Comparison of ENCODE assay signal across 19 cellular contexts in the genomic region with DNA sequence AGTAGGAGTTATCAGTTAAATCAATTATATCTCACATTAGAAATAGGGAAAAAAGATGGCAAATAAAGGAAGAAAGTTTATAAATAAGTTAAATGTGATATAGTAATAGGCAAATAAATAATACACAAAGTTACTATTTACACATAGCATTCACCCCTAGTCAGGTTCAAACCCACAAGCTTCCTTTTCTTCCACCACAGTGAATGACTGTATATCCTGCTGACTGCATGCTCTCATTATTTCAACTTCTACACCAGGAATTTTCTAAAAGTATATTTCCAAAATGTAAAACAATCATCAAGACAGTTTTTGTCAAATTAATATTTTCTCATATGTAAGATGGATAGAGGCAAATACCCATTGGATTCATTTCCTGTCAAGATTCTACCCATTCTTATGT.
DNase-seq lines count a peak whose midpoint lies in the region; ATAC-seq and TF ChIP-seq lines count a peak whose summit lies in the region.
"Had no signal": no experiment of that assay in that cellular context is flagged by ENCODE, and none has a peak within 500 bp of the region (broad histone marks: within the 10 kb centered on the region; RNA-seq: fewer than 3 reads in every experiment).

No MANE protein-coding gene starts in this region.

- H3K4me2 ChIP-seq in mammary epithelial cell (ENCODE audit: insufficient read depth, low read depth, low read length), result no peak overlapping the region

- H3K27me3 ChIP-seq in mammary epithelial cell (ENCODE audit: insufficient read depth, low read length) (no peaks in the 10 kb centered on the region), breast epithelium (no peaks in the 10 kb centered on the region), H7 (ENCODE audit: control insufficient read depth, insufficient read depth, low read length) (no peaks in the 10 kb centered on the region; the same call in 1 of the 2 replicates)
- H3K27me3 ChIP-seq: gastrocnemius medialis, left lung, right lobe of liver, tibial nerve had no signal

- peak; percentile 32 for DNase-seq in mammary epithelial cell
- DNase-seq in breast epithelium (ENCODE audit: low spot score in 2 of 2), result no peak
- peak; percentile 3 for DNase-seq in RPMI7951 (ENCODE audit: low read depth)
- peak; percentile 56 for DNase-seq in fibroblast of mammary gland (ENCODE audit: low read depth)
- DNase-seq in activated CD4-positive, CD25-positive, alpha-beta regulatory T cell treated with anti-CD3 and anti-CD28 coated beads, Interleukin-2, amount 50 U/mL, for 72 hours, result no peak
- no peak for DNase-seq in H7
- no peak for DNase-seq in T-helper 9 cell
- DNase-seq: 8988T; activated CD4-positive, alpha-beta T cell treated with anti-CD3 and anti-CD28 coated beads for 48 hours; activated effector memory CD4-positive, alpha-beta T cell treated with anti-CD3 and anti-CD28 coated beads, Interleukin-2, amount 50 U/mL, for 16 hours; amniotic stem cell; gastrocnemius medialis; left lung; occipital lobe; right lobe of liver; Right ventricle myocardium superior; stimulated activated naive CD4-positive, alpha-beta T cell treated with Interleukin-2 at 50 U/mL for 16 hours had no signal

- no peak for ATAC-seq in GM21381 (IDR thresholded peaks at IDR 0.05; ENCODE audit: unreplicated experiment)
- ATAC-seq: gastrocnemius medialis, left lung, right lobe of liver had no signal

- no peak for TF ChIP-seq POLR2A in breast epithelium (IDR thresholded peaks at IDR 0.05)

- peaks cover 12% of the 10 kb centered on the region for H3K4me1 ChIP-seq in mammary epithelial cell (ENCODE audit: insufficient read depth, low read length)
- H3K4me1 ChIP-seq in breast epithelium, result no peaks in the 10 kb centered on the region
- H3K4me1 ChIP-seq: gastrocnemius medialis, left lung, right lobe of liver, tibial nerve had no signal

- no peak overlapping the region for H3K9ac ChIP-seq in mammary epithelial cell (ENCODE audit: insufficient read depth, low read length)

- dilution Hi-C loops in mammary epithelial cell (cut with HindIII; ENCODE audit: low sequenced_read_pairs), result no loop called here

- H3K27ac ChIP-seq in mammary epithelial cell (ENCODE audit: insufficient read depth, low read depth, low read length) (no peak overlapping the region), breast epithelium (no peak overlapping the region)
- H3K27ac ChIP-seq: gastrocnemius medialis, left lung, right lobe of liver, tibial nerve had no signal

- no peaks in the 10 kb centered on the region for H3K36me3 ChIP-seq in mammary epithelial cell (ENCODE audit: insufficient read depth, low read length)
- H3K36me3 ChIP-seq in breast epithelium, result no peaks in the 10 kb centered on the region
- H3K36me3 ChIP-seq in H7 (replicated peaks; ENCODE audit: control insufficient read depth, insufficient read depth, low read length), result no peaks in the 10 kb centered on the region
- H3K36me3 ChIP-seq: gastrocnemius medialis, left lung, right lobe of liver, tibial nerve had no signal

- CTCF ChIA-PET in mammary epithelial cell (lab: Charles Lee; ENCODE audit: low non-redundant PET), result no interaction called here

- TF ChIP-seq CTCF in mammary epithelial cell (conservative IDR thresholded peaks at IDR 0.05 in 1 of 2, IDR thresholded peaks at IDR 0.05 in 1 of 2; ENCODE audit: extremely low read depth in 1 of 2, insufficient read depth in 1 of 2, low read depth in 1 of 2, low read length in 2 of 2), result no peak
- TF ChIP-seq CTCF in breast epithelium (IDR thresholded peaks at IDR 0.05), result no peak
- TF ChIP-seq CTCF in fibroblast of mammary gland (conservative IDR thresholded peaks at IDR 0.05; ENCODE audit: control insufficient read depth, insufficient read depth, low read depth, low read length), result no peak

- in situ Hi-C loops in mammary epithelial cell (cut with MboI; ENCODE audit: low sequenced_read_pairs in 2 of 2), result no loop called here

- no TSS peak for BruUV-seq in mammary epithelial cell (replicated peaks; lab: Mats Ljungman, UMichigan)

- intact Hi-C loops in mammary epithelial cell (cut with micrococcal nuclease) (no loop called here), breast epithelium (cut with DNase I; ENCODE audit: low total_unique reads) (no loop called here)

- no peaks in the 10 kb centered on the region for H4K20me1 ChIP-seq in mammary epithelial cell (ENCODE audit: insufficient read depth, low read length)

- H3K4me3 ChIP-seq in mammary epithelial cell (replicated peaks in 1 of 3; ENCODE audit: insufficient read depth in 1 of 3, low read depth in 2 of 3, low read length in 3 of 3) (no peak overlapping the region), breast epithelium (no peak overlapping the region), fibroblast of mammary gland (ENCODE audit: control insufficient read depth, low read depth, low read length) (no peak overlapping the region), H7 (ENCODE audit: insufficient read depth, low read depth, low read length) (no peak overlapping the region)
- H3K4me3 ChIP-seq: gastrocnemius medialis, left lung, right lobe of liver, tibial nerve had no signal

- H3K79me2 ChIP-seq in mammary epithelial cell (ENCODE audit: insufficient read depth, low read length), result no peaks in the 10 kb centered on the region

- no peak overlapping the region for H2AFZ ChIP-seq in mammary epithelial cell (ENCODE audit: low read depth, low read length)

- H3K9me3 ChIP-seq in mammary epithelial cell (replicated peaks; ENCODE audit: insufficient read depth, low read length) (no peaks in the 10 kb centered on the region), breast epithelium (no peaks in the 10 kb centered on the region)
- H3K9me3 ChIP-seq: gastrocnemius medialis, left lung, right lobe of liver, tibial nerve had no signal

Comparison
In these comparisons a context has a peak if more than half of its experiments do, and no peak if none do; other contexts are left out.
1. DNase-seq: peak in mammary epithelial cell (single experiment), RPMI7951 (single experiment) and fibroblast of mammary gland (single experiment); none in breast epithelium (0 of 2), activated CD4-positive, CD25-positive, alpha-beta regulatory T cell treated with anti-CD3 and anti-CD28 coated beads, Interleukin-2, amount 50 U/mL, for 72 hours (single experiment), H7 (single experiment) and T-helper 9 cell (single experiment).